Comparison of ENCODE assay signal across 1 cellular context in the genomic region with DNA sequence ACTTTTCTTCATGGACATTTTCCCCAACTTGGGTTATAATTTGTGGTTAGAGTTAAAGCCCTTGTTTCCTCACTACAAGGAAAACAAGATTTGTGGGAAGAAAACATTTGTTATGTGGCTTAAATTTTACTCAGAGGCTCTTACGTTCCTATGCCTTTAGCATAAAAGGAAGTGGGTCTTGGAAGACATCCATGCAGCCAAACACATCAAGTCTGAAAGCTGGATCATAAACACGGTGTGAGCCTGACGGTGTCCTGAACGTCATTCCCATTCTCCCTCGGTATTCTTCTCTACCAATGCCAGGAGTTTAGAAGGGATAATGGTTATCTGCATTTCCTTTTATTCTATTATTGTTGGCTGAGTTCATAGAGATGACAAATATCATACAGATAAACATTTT.
TF ChIP-seq lines count a peak whose summit lies in the region.

No MANE protein-coding gene starts in this region.

TF ChIP-seq in IMR-90, 13 proteins besides CTCF, POLR2A, EP300 and RAD21 (continued from another document):
- TF ChIP-seq, protein P1, sequence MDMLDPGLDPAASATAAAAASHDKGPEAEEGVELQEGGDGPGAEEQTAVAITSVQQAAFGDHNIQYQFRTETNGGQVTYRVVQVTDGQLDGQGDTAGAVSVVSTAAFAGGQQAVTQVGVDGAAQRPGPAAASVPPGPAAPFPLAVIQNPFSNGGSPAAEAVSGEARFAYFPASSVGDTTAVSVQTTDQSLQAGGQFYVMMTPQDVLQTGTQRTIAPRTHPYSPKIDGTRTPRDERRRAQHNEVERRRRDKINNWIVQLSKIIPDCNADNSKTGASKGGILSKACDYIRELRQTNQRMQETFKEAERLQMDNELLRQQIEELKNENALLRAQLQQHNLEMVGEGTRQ (IDR thresholded peaks at IDR 0.05; ENCODE audit: low read depth, low read length) = no peak
- TF ChIP-seq CEBPB (IDR thresholded peaks at IDR 0.05; ENCODE audit: low read depth, low read length) (no peak), CHD1 (IDR thresholded peaks at IDR 0.05; ENCODE audit: low read depth, low read length) (no peak)
